ENCODE assay signal across 17 cellular contexts in the genomic region with DNA sequence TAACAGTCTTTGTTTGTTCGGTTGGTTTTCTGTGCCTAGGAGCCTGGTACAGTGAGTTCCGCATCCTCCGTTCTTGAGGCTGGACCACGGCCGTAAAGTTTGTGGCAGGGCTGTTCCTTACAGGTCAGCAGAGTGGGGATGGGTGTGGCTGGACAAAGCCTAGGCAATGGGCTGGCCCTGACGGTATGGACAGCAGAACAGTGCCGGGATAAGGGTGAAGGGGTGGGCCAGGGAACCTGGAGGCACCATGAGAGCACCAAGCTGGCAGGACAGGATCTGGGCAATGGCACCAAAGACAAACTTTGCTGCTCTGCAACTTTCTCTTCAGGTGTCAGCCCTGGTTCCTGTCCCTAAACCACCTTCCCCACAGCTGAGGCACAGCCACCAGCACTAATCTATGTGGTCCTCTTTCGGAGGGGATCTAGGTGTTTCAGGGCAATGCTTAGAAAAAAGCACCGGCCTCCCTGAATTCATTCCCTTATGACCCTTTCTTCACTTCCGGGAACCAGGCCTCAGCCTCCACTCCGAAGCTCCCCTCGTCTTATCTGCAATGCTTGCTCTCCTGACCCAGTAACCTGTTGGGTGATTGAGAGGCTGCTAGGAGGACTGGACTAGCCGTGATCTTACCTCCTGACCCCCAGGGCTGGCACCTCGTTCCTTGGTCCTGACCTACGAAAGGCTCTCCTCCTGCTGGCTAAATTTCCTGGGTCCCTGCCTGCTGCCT.
"Had no signal": no experiment of that assay in that cellular context is flagged by ENCODE, and none has a peak within 500 bp of the region (broad histone marks: within the 10 kb centered on the region; RNA-seq: fewer than 3 reads in every experiment).

No MANE protein-coding gene starts in this region.

- H3K27me3 Mint-ChIP-seq: stimulated activated memory B cell treated with anti-CD40 and anti-IgM and Interleukin-4, amounts not matched to agents 10 μg/mL and 1 μg/mL and 100 μg/mL, for 72 hours had no signal

- H3K4me3 Mint-ChIP-seq: activated T-cell treated with anti-CD3 and anti-CD28 coated beads, Interleukin-2, amount 50 U/mL, for 72 hours; natural killer cell; stimulated activated memory B cell treated with anti-CD40 and anti-IgM and Interleukin-4, amounts not matched to agents 10 μg/mL and 1 μg/mL and 100 μg/mL, for 72 hours had no signal

- H3K9me3 ChIP-seq: mucosa of descending colon, neutrophil had no signal

- H3K4me3 ChIP-seq: adrenal gland, dorsolateral prefrontal cortex, gastroesophageal sphincter, heart right ventricle, mucosa of descending colon, SK-N-MC, transverse colon had no signal

- ATAC-seq: activated CD4-positive, CD25-positive, alpha-beta regulatory T cell treated with anti-CD3 and anti-CD28 coated beads, Interleukin-2, amount 50 U/mL, for 24 hours; gastroesophageal sphincter; mucosa of descending colon; natural killer cell; stimulated activated memory B cell treated with anti-CD40 and anti-IgM and Interleukin-4, amounts not matched to agents 10 μg/mL and 1 μg/mL and 100 μg/mL, for 72 hours had no signal

- H3K36me3 Mint-ChIP-seq: natural killer cell had no signal

- H3K27me3 ChIP-seq: adrenal gland, dorsolateral prefrontal cortex, gastroesophageal sphincter, heart right ventricle, neutrophil, transverse colon had no signal

- H3K27ac Mint-ChIP-seq: activated T-cell treated with anti-CD3 and anti-CD28 coated beads, Interleukin-2, amount 50 U/mL, for 72 hours; stimulated activated memory B cell treated with anti-CD40 and anti-IgM and Interleukin-4, amounts not matched to agents 10 μg/mL and 1 μg/mL and 100 μg/mL, for 72 hours had no signal

- H3K4me1 ChIP-seq: adrenal gland, gastroesophageal sphincter, transverse colon had no signal

- H3K9me3 Mint-ChIP-seq: activated T-cell treated with anti-CD3 and anti-CD28 coated beads, Interleukin-2, amount 50 U/mL, for 72 hours; stimulated activated memory B cell treated with anti-CD40 and anti-IgM and Interleukin-4, amounts not matched to agents 10 μg/mL and 1 μg/mL and 100 μg/mL, for 72 hours had no signal

- DNase-seq: activated CD4-positive, alpha-beta T cell treated with anti-CD3 and anti-CD28 coated beads, Interleukin-2, amount 50 U/mL, for 1 hour; activated naive CD4-positive, alpha-beta T cell treated with Interleukin-2 at 50 U/mL for 16 hours; activated T-cell treated with anti-CD3 and anti-CD28 coated beads, Interleukin-2, amount 50 U/mL, for 72 hours; dorsolateral prefrontal cortex; heart right ventricle; mucosa of descending colon; natural killer cell; stimulated activated CD4-positive, alpha-beta T cell treated with anti-CD3 and anti-CD28 coated beads, Interleukin-2, amount 100 ng/mL, for 48 hours; substantia nigra; T1000; transverse colon had no signal

- H3K27ac ChIP-seq: adrenal gland, dorsolateral prefrontal cortex, gastroesophageal sphincter, heart right ventricle, neutrophil, SK-N-MC, transverse colon had no signal

- H3K36me3 ChIP-seq: adrenal gland, gastroesophageal sphincter, transverse colon had no signal
